ENCODE assay signal across 8 cellular contexts in genomic region chr19:33376423-33376822, GRCh38. TPM values are rescaled to one million over a fixed set of nuclear protein-coding genes. Genes with fewer than 3 reads are reported as not detected.
DNase-seq lines count a peak whose midpoint lies in the region; ATAC-seq and TF ChIP-seq lines count a peak whose summit lies in the region.

No MANE protein-coding gene starts in this region.

- H3K9me3 ChIP-seq in upper lobe of right lung: no peaks in the 10 kb centered on the region

- H3K27me3 ChIP-seq in brain microvascular endothelial cell (replicated peaks): no peaks in the 10 kb centered on the region
- no peaks in the 10 kb centered on the region for H3K27me3 ChIP-seq in upper lobe of right lung

- H3K4me1 ChIP-seq in upper lobe of right lung: peaks cover 29% of the 10 kb centered on the region

- no peak for TF ChIP-seq POLR2A in lower leg skin (IDR thresholded peaks at IDR 0.05)

- H3K4me1 Mint-ChIP-seq in activated T-cell treated with anti-CD3 and anti-CD28 coated beads, Interleukin-2, amount 50 U/mL, for 24 hours (ENCODE audit: low read depth): peaks cover 67% of the 10 kb centered on the region

- no peak for DNase-seq in activated T-cell treated with anti-CD3 and anti-CD28 coated beads, Interleukin-2, amount 50 U/mL, for 24 hours
- no peak for DNase-seq in activated T-cell treated with anti-CD3 and anti-CD28 coated beads, Interleukin-2, amount 50 U/mL, for 48 hours
- DNase-seq in brain microvascular endothelial cell (peak; percentile 80), lower leg skin (ENCODE audit: low spot score in 2 of 2) (peak; percentile 84 to 95), upper lobe of right lung (no peak), Kasumi-1 (lab: John Stamatoyannopoulos, UW) (no peak), epidermal melanocyte (ENCODE audit: insufficient read length, low spot score) (no peak)

- no peaks in the 10 kb centered on the region for H3K27me3 Mint-ChIP-seq in activated T-cell treated with anti-CD3 and anti-CD28 coated beads, Interleukin-2, amount 50 U/mL, for 24 hours

- peak overlapping the region; percentile 88 for H3K4me3 Mint-ChIP-seq in activated T-cell treated with anti-CD3 and anti-CD28 coated beads, Interleukin-2, amount 50 U/mL, for 24 hours

- TF ChIP-seq CTCF in brain microvascular endothelial cell (IDR thresholded peaks at IDR 0.05; ENCODE audit: low read depth, low read length, missing control alignments) (no peak), lower leg skin (IDR thresholded peaks at IDR 0.05) (no peak), upper lobe of right lung (IDR thresholded peaks at IDR 0.05) (no peak)

- H3K36me3 Mint-ChIP-seq in activated T-cell treated with anti-CD3 and anti-CD28 coated beads, Interleukin-2, amount 50 U/mL, for 24 hours (ENCODE audit: low read depth): peaks cover 59% of the 10 kb centered on the region

- in situ Hi-C loops in brain microvascular endothelial cell (cut with HindIII; ENCODE audit: low pct_ligation_motif_present, low sequenced_read_pairs): no loop called here

- H3K36me3 ChIP-seq in brain microvascular endothelial cell (replicated peaks) (no peaks in the 10 kb centered on the region), upper lobe of right lung (peaks cover 25% of the 10 kb centered on the region)

- H3K27ac ChIP-seq in brain microvascular endothelial cell: peak overlapping the region; percentile 17
- peak overlapping the region; percentile 67 for H3K27ac ChIP-seq in upper lobe of right lung

- H3K27ac Mint-ChIP-seq in activated T-cell treated with anti-CD3 and anti-CD28 coated beads, Interleukin-2, amount 50 U/mL, for 24 hours: no peak overlapping the region

- H3K9me3 Mint-ChIP-seq in activated T-cell treated with anti-CD3 and anti-CD28 coated beads, Interleukin-2, amount 50 U/mL, for 24 hours: no peaks in the 10 kb centered on the region

- H3K4me3 ChIP-seq in brain microvascular endothelial cell (ENCODE audit: low read depth, low read length) (no peak overlapping the region), lower leg skin (ENCODE audit: low read depth, poor library complexity, severe bottlenecking) (no peak overlapping the region), upper lobe of right lung (no peak overlapping the region)

- ATAC-seq in upper lobe of right lung (no peak), HG03571 (IDR thresholded peaks at IDR 0.05; ENCODE audit: unreplicated experiment) (no peak)

- 49 to 50% methylated on average over 2 of the region's 2 CpGs for WGBS in lower leg skin, 2 donors

- intact Hi-C loops in lower leg skin (cut with DNase I; ENCODE audit: low total_unique reads): no loop called here
- intact Hi-C loops in upper lobe of right lung (cut with DNase I): no loop called here

RNA-seq across cellular contexts. Expression of gene CEBPG, which starts 2.9 kb away (rescaled TPM):
- total RNA-seq in lower leg skin (10 to 100 TPM; 38.0 to 48.3 (median 43.1) TPM), upper lobe of right lung (32.3 TPM)

Comparison
In these comparisons a context has a peak if more than half of its experiments do, and no peak if none do; other contexts are left out.
1. DNase-seq: peak in brain microvascular endothelial cell (single experiment) and lower leg skin (2 of 2); none in activated T-cell treated with anti-CD3 and anti-CD28 coated beads, Interleukin-2, amount 50 U/mL, for 24 hours (single experiment), activated T-cell treated with anti-CD3 and anti-CD28 coated beads, Interleukin-2, amount 50 U/mL, for 48 hours (0 of 2), upper lobe of right lung (single experiment), Kasumi-1 (0 of 2) and epidermal melanocyte (single experiment).